In the genomic region with DNA sequence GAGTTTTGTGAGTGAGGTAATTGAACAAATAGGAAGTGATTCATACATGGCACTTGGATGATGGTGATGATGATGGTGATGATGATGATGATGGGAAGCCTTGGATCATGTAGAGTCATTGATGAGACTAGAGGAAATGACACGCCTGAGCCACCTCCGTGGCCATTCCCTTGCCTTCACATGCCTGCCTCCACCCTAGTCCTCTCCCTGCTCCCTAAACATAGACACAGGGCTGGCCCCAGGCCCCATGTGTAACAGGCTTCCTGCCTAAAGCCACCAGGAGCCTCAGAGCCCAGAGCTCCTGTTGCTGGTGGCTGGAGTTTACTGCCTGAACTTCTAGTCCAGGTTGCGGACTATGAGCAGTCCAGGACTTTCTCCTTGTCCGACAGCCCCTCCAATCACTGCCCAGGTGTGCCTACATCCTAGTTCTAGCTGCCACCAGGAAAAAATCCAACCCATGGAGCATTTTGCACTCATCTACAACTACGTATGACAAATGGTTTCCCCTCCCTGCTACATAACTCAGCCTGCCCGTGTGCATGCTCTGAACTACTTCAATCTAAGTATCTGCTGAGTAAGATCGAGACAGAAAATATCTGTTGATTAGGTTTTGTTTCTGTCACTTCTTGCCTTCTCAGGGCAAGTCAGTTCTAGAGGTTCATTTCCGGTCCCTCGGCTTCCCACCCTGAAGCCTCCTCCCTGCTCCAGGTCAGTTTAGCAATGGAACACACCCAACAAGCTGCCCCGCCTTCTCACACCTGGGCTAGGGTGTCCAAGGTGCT, we compare ENCODE assay signal across 9 cellular contexts. TPM values are rescaled to one million over a fixed set of nuclear protein-coding genes. Genes with fewer than 3 reads are reported as not detected.
DNase-seq lines count a peak whose midpoint lies in the region; ATAC-seq, FAIRE-seq and TF ChIP-seq lines count a peak whose summit lies in the region.
"Had no signal": no experiment of that assay in that cellular context is flagged by ENCODE, and none has a peak within 500 bp of the region (broad histone marks: within the 10 kb centered on the region; RNA-seq: fewer than 3 reads in every experiment).

No MANE protein-coding gene starts in this region.

- H2AFZ ChIP-seq in GM12878 (ENCODE audit: control insufficient read depth, low read depth, low read length), result no peak overlapping the region; the same call in 1 of the 2 replicates

- no peak for TF ChIP-seq RAD21 in GM12878 (IDR thresholded peaks at IDR 0.05; ENCODE audit: insufficient read depth, low read depth, low read length)

- SMC1A ChIA-PET in GM12878 (lab: Charles Lee; ENCODE audit: uncharacterized antibody, unreplicated experiment), result interaction anchor here (1.4 to 1.5 kb wide), 2 partner anchors 17 to 23 kb away, joined by 3 read pairs; no protein-coding TSS in a partner anchor

- ATAC-seq in GM19452 (IDR thresholded peaks at IDR 0.05; ENCODE audit: unreplicated experiment) (peak; percentile 61), HG03354 (IDR thresholded peaks at IDR 0.05; ENCODE audit: poor library complexity, severe bottlenecking, unreplicated experiment) (peak; percentile 54), GM12878 (peak; percentile 74), left lobe of liver (no peak)

- H3K27me3 ChIP-seq in GM12878 (replicated peaks in 1 of 2; ENCODE audit: control insufficient read depth in 2 of 2, insufficient read depth in 2 of 2, low read length in 1 of 2), result no peaks in the 10 kb centered on the region; a peak in 1 of 4 replicates

- 5% methylated on average over 10 of the region's 10 CpGs for WGBS in GM12878 (ENCODE audit: insufficient coverage, insufficient replicate concordance, low lambda C conversion rate, missing lambda C conversion rate)

- peak overlapping the region; percentile 62 for H3K27ac ChIP-seq in GM12878 (ENCODE audit: control insufficient read depth, insufficient read depth)

- no peaks in the 10 kb centered on the region for H4K20me1 ChIP-seq in GM12878 (ENCODE audit: control insufficient read depth, insufficient read depth)

- no peak for TF ChIP-seq POLR2A in GM12878 (IDR thresholded peaks at IDR 0.05; ENCODE audit: low read depth, low read length)

- H3K9ac ChIP-seq in GM12878 (ENCODE audit: control insufficient read depth, insufficient read depth, low read length), result peak overlapping the region; percentile 18; the same call in 1 of the 2 replicates

- peak; percentile 96 for FAIRE-seq in GM12878 (lab: Jason Lieb, UNC)
- FAIRE-seq: TTC549 had no signal

- no peaks in the 10 kb centered on the region for H3K79me2 ChIP-seq in GM12878 (ENCODE audit: control insufficient read depth, insufficient read depth, low read length)

- peak overlapping the region; percentile 51 for H3K4me2 ChIP-seq in GM12878 (ENCODE audit: control insufficient read depth, insufficient read depth)

- no peak overlapping the region for H3K4me3 ChIP-seq in GM12878

- TF ChIP-seq EP300 in GM12878 (IDR thresholded peaks at IDR 0.05; ENCODE audit: borderline replicate concordance in 1 of 2, control insufficient read depth in 1 of 2, low read depth in 2 of 2, low read length in 2 of 2), result no peak

- peaks cover 9% of the 10 kb centered on the region; the same call in 2 of the 3 replicates for H3K9me3 ChIP-seq in GM12878 (replicated peaks; ENCODE audit: control insufficient read depth, insufficient read depth, low read length)

- POLR2A ChIA-PET in GM12878 (lab: Charles Lee), result no interaction called here

- in situ Hi-C loops in GM12878 (cut with MboI), result no loop called here

- DNase-seq in EL (peak; percentile 21), GM12878 (ENCODE audit: low read depth, low spot score) (peak; percentile 80), left lobe of liver (ENCODE audit: low spot score) (no peak), NCI-H2107 treated with DMSO at 0.1 percent for 48 hours (lab: John Stamatoyannopoulos, UW; ENCODE audit: unreplicated experiment) (no peak), middle frontal gyrus (ENCODE audit: extremely low spot score, low spot score) (no peak), NCI-H187 (lab: John Stamatoyannopoulos, UW) (no peak)

- H3K36me3 ChIP-seq in GM12878 (ENCODE audit: control insufficient read depth in 2 of 2, insufficient read depth in 2 of 2, low read length in 1 of 2), result no peaks in the 10 kb centered on the region

- intact Hi-C loops in GM12878 (cut with micrococcal nuclease; ENCODE audit: unreplicated experiment), result loop anchor here (5.0 kb wide), 1 partner anchor 40 kb away; no protein-coding TSS in a partner anchor

- TF ChIP-seq CTCF in GM12878 (IDR thresholded peaks at IDR 0.05 in 2 of 3, conservative IDR thresholded peaks at IDR 0.05 in 1 of 3; ENCODE audit: control insufficient read depth in 2 of 3, extremely low read depth in 1 of 3, insufficient read depth in 1 of 3, low read depth in 3 of 3, low read length in 3 of 3), result no peak

- CTCF ChIA-PET in GM12878 (lab: Yijun Ruan, JAX), result interaction anchor here (1.1 kb wide), 1 partner anchor 58 kb away, joined by 3 read pairs; no protein-coding TSS in a partner anchor

- BruUV-seq in GM12878 (replicated peaks; lab: Mats Ljungman, UMichigan), result no TSS peak

- RAD21 ChIA-PET in GM12878 (lab: Charles Lee; ENCODE audit: unreplicated experiment), result no interaction called here

- peaks cover 58% of the 10 kb centered on the region for H3K4me1 ChIP-seq in GM12878 (ENCODE audit: control insufficient read depth, insufficient read depth, low read length)

TF ChIP-seq in GM12878, 131 proteins besides CTCF, POLR2A, EP300 and RAD21 (continues in another document):
- TF ChIP-seq JUNB (IDR thresholded peaks at IDR 0.05) (peak; percentile 93), ZBTB11 (CRISPR knock-in tag; IDR thresholded peaks at IDR 0.05) (no peak), ATF2 (IDR thresholded peaks at IDR 0.05; ENCODE audit: low read length) (peak; percentile 80; the same call in 1 of the 2 replicates), PAX5 (IDR thresholded peaks at IDR 0.05; ENCODE audit: borderline replicate concordance, low read depth, low read length) (peak; percentile 98), YY1 (IDR thresholded peaks at IDR 0.05; ENCODE audit: low read depth, low read length) (no peak), MTA3 (IDR thresholded peaks at IDR 0.05; ENCODE audit: borderline replicate concordance, low read length) (no peak), ETV6 (conservative IDR thresholded peaks at IDR 0.05 in 1 of 2, IDR thresholded peaks at IDR 0.05 in 1 of 2; ENCODE audit: borderline replicate concordance in 1 of 2, low read depth in 1 of 2) (peak in 1 of 2 experiments; percentile 71; a peak in 1 of 4 replicates), BHLHE40 (IDR thresholded peaks at IDR 0.05; ENCODE audit: borderline replicate concordance in 1 of 2, low read depth in 2 of 2, low read length in 1 of 2) (peak; percentile 23 to 24; a peak in 2 of 4 replicates), SUPT20H (IDR thresholded peaks at IDR 0.05; ENCODE audit: borderline replicate concordance, control insufficient read depth, low read depth, low read length) (no peak)

RNA-seq across cellular contexts. Expression of gene KDM7A, which starts 35.5 kb away (rescaled TPM):
- 18.0 and 19.6 TPM in 2 replicates for total RNA-seq in GM12878 (2013; cell fraction: nucleolus; rRNA removed)
- total RNA-seq in GM12878 (2014; rRNA removed) (0.76 and 0.96 TPM in 2 replicates), GM12878 (2014; rRNA removed; fragmentation: Illumina TruSeq; extraction: Trizol) (0.64 and 0.81 TPM in 2 replicates), GM12878 (2021) (0.95 and 1.5 TPM in 2 replicates), left lobe of liver (4.2 TPM)
- 0.52 TPM for polyA plus RNA-seq in GM12878 (2011; ENCODE audit: low read depth)
- polyA plus RNA-seq in GM12878 (2011; rRNA removed) (0.87 and 1.0 TPM in 2 replicates), GM12878 (2014; fragmentation: Illumina TruSeq; extraction: Trizol) (0.68 and 0.79 TPM in 2 replicates), GM12878 (2014; fragmentation: Nextera tagmentation; extraction: Ambion mirVana) (under 1 TPM; 0.07 to 0.16 TPM), GM12878 (2014; rRNA removed) (0.75 and 0.86 TPM in 2 replicates), GM12878 (2016; fragmentation: Nextera tagmentation; extraction: Ambion mirVana) (under 1 TPM; 0.19 to 0.32 TPM)
- polyA plus RNA-seq in GM12878 (2011; cell fraction: cytosol; rRNA removed), result 0.90 and 0.92 TPM in 2 replicates
- 2.2 and 3.8 TPM in 2 replicates for polyA plus RNA-seq in GM12878 (2011; cell fraction: nucleus; rRNA removed)
- polyA plus RNA-seq in GM12878 (2012), result 0.81 and 1.3 TPM in 2 replicates
- polyA minus RNA-seq in GM12878 (2011; rRNA and poly(A)+ RNA removed), result 2.7 and 4.2 TPM in 2 replicates
- 0.40 and 0.83 TPM in 2 replicates for polyA minus RNA-seq in GM12878 (2011; cell fraction: cytosol; rRNA and poly(A)+ RNA removed)
- 0.97 and 2.0 TPM in 2 replicates for polyA minus RNA-seq in GM12878 (2011; cell fraction: nucleus; rRNA and poly(A)+ RNA removed)

Comparison
In these comparisons a context has a peak if more than half of its experiments do, and no peak if none do; other contexts are left out.
1. DNase-seq: peak in EL (single experiment) and GM12878 (single experiment); none in left lobe of liver (single experiment), NCI-H2107 treated with DMSO at 0.1 percent for 48 hours (single experiment), middle frontal gyrus (single experiment) and NCI-H187 (0 of 2).